Comparison of ENCODE assay signal across 12 cellular contexts in the genomic region with DNA sequence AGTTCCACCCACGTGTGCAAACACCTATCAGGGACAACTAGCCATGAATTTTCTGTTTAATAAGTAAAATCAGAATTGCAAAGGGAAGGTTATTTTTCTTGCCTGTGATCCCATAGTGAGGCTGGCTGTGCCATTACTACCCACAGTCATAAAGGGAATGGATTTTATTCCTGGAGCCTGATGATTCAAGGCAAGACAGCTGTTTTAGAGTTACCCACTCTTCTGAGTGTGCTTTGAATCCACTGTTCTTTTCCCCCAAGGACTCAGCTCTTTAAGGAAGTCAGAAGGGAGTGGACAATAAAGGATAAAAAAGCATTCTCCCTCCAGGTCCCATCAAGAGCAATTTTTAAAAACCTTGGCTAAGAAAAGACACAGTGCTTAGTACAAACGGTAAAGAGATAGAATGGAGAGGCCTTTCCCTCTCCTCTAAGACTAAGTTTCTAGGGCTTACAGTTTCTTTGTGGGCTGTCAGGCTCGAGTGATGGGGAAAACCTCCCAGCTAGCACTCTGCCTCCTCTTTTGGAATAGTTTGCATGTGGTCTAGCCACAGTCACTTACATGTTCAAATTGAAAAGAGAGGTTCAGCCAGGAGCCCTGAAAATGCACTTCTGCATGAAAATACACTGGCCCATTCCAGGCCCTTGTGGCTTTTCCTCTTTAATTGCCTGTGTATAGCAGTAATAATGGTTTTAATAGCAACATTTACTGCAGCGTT. TPM values are rescaled to one million over a fixed set of nuclear protein-coding genes. Genes with fewer than 3 reads are reported as not detected.
A peak's percentile ranks its signal among the peaks of the same experiment; 100 is the strongest.
DNase-seq lines count a peak whose midpoint lies in the region; ATAC-seq and TF ChIP-seq lines count a peak whose summit lies in the region.
"Had no signal": no experiment of that assay in that cellular context is flagged by ENCODE, and none has a peak within 500 bp of the region (broad histone marks: within the 10 kb centered on the region; RNA-seq: fewer than 3 reads in every experiment).

No MANE protein-coding gene starts in this region.

- H3K27me3 ChIP-seq in upper lobe of right lung: no peaks in the 10 kb centered on the region
- H3K27me3 ChIP-seq: Peyer's patch had no signal

- H3K4me3 ChIP-seq in upper lobe of right lung: no peak overlapping the region
- H3K4me3 ChIP-seq: Peyer's patch had no signal

- H3K36me3 ChIP-seq in upper lobe of right lung: no peaks in the 10 kb centered on the region
- H3K36me3 ChIP-seq: Peyer's patch had no signal

- no peak for TF ChIP-seq CTCF in upper lobe of right lung (IDR thresholded peaks at IDR 0.05)

- peaks cover 6% of the 10 kb centered on the region for H3K4me1 ChIP-seq in upper lobe of right lung

- ATAC-seq in GM18909 (IDR thresholded peaks at IDR 0.05; ENCODE audit: poor library complexity, unreplicated experiment): peak; percentile 31
- peak; percentile 40 for ATAC-seq in GM21576 (IDR thresholded peaks at IDR 0.05; ENCODE audit: unreplicated experiment)
- peak; percentile 36 for ATAC-seq in HG03097 (IDR thresholded peaks at IDR 0.05; ENCODE audit: low FRiP score, unreplicated experiment)
- no peak for ATAC-seq in HG03159 (IDR thresholded peaks at IDR 0.05; ENCODE audit: unreplicated experiment)
- ATAC-seq in upper lobe of right lung: no peak

- H3K9me3 ChIP-seq in upper lobe of right lung: no peaks in the 10 kb centered on the region
- H3K9me3 ChIP-seq: Peyer's patch had no signal

- DNase-seq in DMS79 (lab: John Stamatoyannopoulos, UW) (peak; percentile 33), upper lobe of right lung (no peak), T-helper 9 cell (no peak)
- DNase-seq in stimulated activated CD4-positive, alpha-beta T cell treated with anti-CD3 and anti-CD28 coated beads, Interleukin-2, amount 100 ng/mL, for 24 hours: no peak
- DNase-seq: activated naive CD8-positive, alpha-beta T cell treated with anti-CD3 and anti-CD28 coated beads, Interleukin-2, amount 10 ng/mL, durations not matched to agents 7 days and 5 days; NCI-H1436 treated with DMSO at 0.1 percent for 48 hours; Peyer's patch had no signal

- intact Hi-C loops in upper lobe of right lung (cut with DNase I): no loop called here

- no peak overlapping the region for H3K27ac ChIP-seq in upper lobe of right lung
- H3K27ac ChIP-seq: 22Rv1, Peyer's patch had no signal

RNA-seq across cellular contexts. Expression of a gene that starts 5.1 kb away (rescaled TPM):
- 6.4 TPM for total RNA-seq in upper lobe of right lung

Comparison
In these comparisons a context has a peak if more than half of its experiments do, and no peak if none do; other contexts are left out.
1. ATAC-seq: peak in GM18909 (single experiment), GM21576 (single experiment) and HG03097 (single experiment); none in HG03159 (single experiment) and upper lobe of right lung (single experiment).